In genomic region chr6:136404007-136404406, GRCh38 we compare ENCODE assay signal across 25 cellular contexts.
DNase-seq lines count a peak whose midpoint lies in the region; ATAC-seq, FAIRE-seq and TF ChIP-seq lines count a peak whose summit lies in the region.
"Had no signal": no experiment of that assay in that cellular context is flagged by ENCODE, and none has a peak within 500 bp of the region (broad histone marks: within the 10 kb centered on the region; RNA-seq: fewer than 3 reads in every experiment).

No MANE protein-coding gene starts in this region.

- TF ChIP-seq CTCF in astrocyte (IDR thresholded peaks at IDR 0.05; ENCODE audit: insufficient read depth, low read depth, low read length) (no peak), foreskin keratinocyte (conservative IDR thresholded peaks at IDR 0.05) (no peak), smooth muscle cell (IDR thresholded peaks at IDR 0.05; ENCODE audit: borderline replicate concordance, insufficient read depth, poor library complexity, severe bottlenecking) (no peak)

- WGBS in GM23248 (ENCODE audit: low coverage in 1 of 2, low lambda C conversion rate in 2 of 2, missing lambda C conversion rate in 2 of 2), 2 experiments = 65 to 69% methylated on average over 3 of the region's 3 CpGs
- WGBS in smooth muscle cell (ENCODE audit: low lambda C conversion rate) = 54% methylated on average over 3 of the region's 3 CpGs
- WGBS in aorta, 2 donors = 80 to 86% methylated on average over 3 of the region's 3 CpGs

- no peaks in the 10 kb centered on the region for H3K27me3 Mint-ChIP-seq in astrocyte (ENCODE audit: low read depth, unreplicated experiment)
- H3K27me3 Mint-ChIP-seq: activated naive CD4-positive, alpha-beta T cell treated with anti-CD3 and anti-CD28 coated beads, Interleukin-2, amount 50 U/mL, for 24 hours; dendritic cell treated with granulocyte-macrophage colony-stimulating factor and Interleukin-4, amounts not matched to agents 40 ng/mL and 50 ng/mL, for 4 days had no signal

- H3K4me1 ChIP-seq in GM23248 (ENCODE audit: insufficient read depth) (peaks cover 44% of the 10 kb centered on the region), astrocyte (ENCODE audit: insufficient read depth, low read length) (peaks cover 18% of the 10 kb centered on the region), foreskin keratinocyte (peaks cover 25% of the 10 kb centered on the region), smooth muscle cell (ENCODE audit: low read depth) (no peaks in the 10 kb centered on the region), aorta (ENCODE audit: control insufficient read depth in 1 of 2, insufficient read depth in 2 of 2, low read length in 2 of 2) (no peaks in the 10 kb centered on the region)
- H3K4me1 ChIP-seq: esophagus muscularis mucosa, prostate gland had no signal

- H3K9ac ChIP-seq in GM23248 = peak overlapping the region; percentile 32; the same call in 1 of the 2 replicates
- peak overlapping the region; percentile 67 for H3K9ac ChIP-seq in astrocyte (ENCODE audit: low read length)
- H3K9ac ChIP-seq in smooth muscle cell (ENCODE audit: low read depth) = peak overlapping the region; percentile 43
- H3K9ac ChIP-seq: BLaER1 had no signal

- no peak for FAIRE-seq in astrocyte (lab: Jason Lieb, UNC)
- FAIRE-seq: GM18507, kidney had no signal

- no peaks in the 10 kb centered on the region for H3K27me3 ChIP-seq in GM23248 (replicated peaks; ENCODE audit: insufficient read depth)
- no peaks in the 10 kb centered on the region for H3K27me3 ChIP-seq in astrocyte (ENCODE audit: insufficient read depth, low read length)
- H3K27me3 ChIP-seq in foreskin keratinocyte = no peaks in the 10 kb centered on the region
- no peaks in the 10 kb centered on the region for H3K27me3 ChIP-seq in smooth muscle cell (ENCODE audit: low read depth)
- no peaks in the 10 kb centered on the region for H3K27me3 ChIP-seq in aorta (ENCODE audit: control insufficient read depth in 1 of 2, insufficient read depth in 2 of 2, low read length in 1 of 2)
- H3K27me3 ChIP-seq: BLaER1, esophagus muscularis mucosa, heart left ventricle had no signal

- H2AFZ ChIP-seq in GM23248 (no peak overlapping the region), astrocyte (ENCODE audit: low read depth, low read length) (no peak overlapping the region), smooth muscle cell (ENCODE audit: low read depth) (no peak overlapping the region)

- H3K9me2 ChIP-seq in GM23248 (ENCODE audit: insufficient read depth) = no peaks in the 10 kb centered on the region

- H3K4me2 ChIP-seq in GM23248 (ENCODE audit: unreplicated experiment) = peak overlapping the region; percentile 41
- peak overlapping the region; percentile 77 for H3K4me2 ChIP-seq in astrocyte (ENCODE audit: low read length)
- peak overlapping the region; percentile 35 for H3K4me2 ChIP-seq in smooth muscle cell
- H3K4me2 ChIP-seq: BLaER1 had no signal

- H3K9me3 ChIP-seq in GM23248 (ENCODE audit: low read depth) = no peaks in the 10 kb centered on the region
- H3K9me3 ChIP-seq in astrocyte (ENCODE audit: insufficient read depth, low read depth, low read length) = no peaks in the 10 kb centered on the region
- H3K9me3 ChIP-seq in smooth muscle cell (replicated peaks; ENCODE audit: low read depth) = no peaks in the 10 kb centered on the region
- H3K9me3 ChIP-seq in aorta (ENCODE audit: control insufficient read depth, low read length) = no peaks in the 10 kb centered on the region
- H3K9me3 ChIP-seq: BLaER1, esophagus muscularis mucosa, heart left ventricle, prostate gland had no signal

- in situ Hi-C loops in GM23248 (cut with MboI) = no loop called here

- no peaks in the 10 kb centered on the region for H3K36me3 ChIP-seq in GM23248 (ENCODE audit: low read depth)
- no peaks in the 10 kb centered on the region for H3K36me3 ChIP-seq in astrocyte (ENCODE audit: insufficient read depth, low read length)
- no peaks in the 10 kb centered on the region for H3K36me3 ChIP-seq in smooth muscle cell (ENCODE audit: low read depth)
- no peaks in the 10 kb centered on the region for H3K36me3 ChIP-seq in aorta (ENCODE audit: control insufficient read depth in 1 of 2, insufficient read depth in 2 of 2, low read length in 1 of 2)
- H3K36me3 ChIP-seq: BLaER1, esophagus muscularis mucosa, heart left ventricle, prostate gland had no signal

- H3K4me3 Mint-ChIP-seq in astrocyte (ENCODE audit: unreplicated experiment) = no peak overlapping the region
- H3K4me3 Mint-ChIP-seq: activated CD8-positive, alpha-beta T cell treated with anti-CD3 and anti-CD28 coated beads, Interleukin-2, amount 10 ng/mL, durations not matched to agents 7 days and 5 days; activated naive CD4-positive, alpha-beta T cell treated with anti-CD3 and anti-CD28 coated beads, Interleukin-2, amount 50 U/mL, for 24 hours; dendritic cell treated with granulocyte-macrophage colony-stimulating factor and Interleukin-4, amounts not matched to agents 40 ng/mL and 50 ng/mL, for 4 days; endodermal cell; H9; naive thymus-derived CD4-positive, alpha-beta T cell; stimulated activated naive B cell treated with anti-CD40 and anti-IgM and Interleukin-4, amounts not matched to agents 10 μg/mL and 1 μg/mL and 100 μg/mL, for 72 hours had no signal

- peak overlapping the region; percentile 75 for H3K27ac Mint-ChIP-seq in astrocyte (ENCODE audit: unreplicated experiment)
- H3K27ac Mint-ChIP-seq: activated CD8-positive, alpha-beta T cell treated with anti-CD3 and anti-CD28 coated beads, Interleukin-2, amount 10 ng/mL, durations not matched to agents 7 days and 5 days; activated naive CD4-positive, alpha-beta T cell treated with anti-CD3 and anti-CD28 coated beads, Interleukin-2, amount 50 U/mL, for 24 hours; dendritic cell treated with granulocyte-macrophage colony-stimulating factor and Interleukin-4, amounts not matched to agents 40 ng/mL and 50 ng/mL, for 4 days; endodermal cell; H9; naive thymus-derived CD4-positive, alpha-beta T cell; stimulated activated naive B cell treated with anti-CD40 and anti-IgM and Interleukin-4, amounts not matched to agents 10 μg/mL and 1 μg/mL and 100 μg/mL, for 72 hours had no signal

- ATAC-seq in foreskin keratinocyte (no peak), aorta (ENCODE audit: low FRiP score) (no peak)
- ATAC-seq: activated CD8-positive, alpha-beta T cell treated with anti-CD3 and anti-CD28 coated beads, Interleukin-2, amount 10 ng/mL, durations not matched to agents 7 days and 5 days; sciatic nerve had no signal

- DNase-seq in GM23248 = no peak
- DNase-seq in astrocyte (ENCODE audit: low read depth) = no peak
- no peak for DNase-seq in foreskin keratinocyte
- no peak for DNase-seq in smooth muscle cell (lab: John Stamatoyannopoulos, UW; ENCODE audit: unreplicated experiment)
- no peak for DNase-seq in stimulated activated CD4-positive, alpha-beta T cell treated with anti-CD3 and anti-CD28 coated beads, Interleukin-4, amount 100 ng/mL, for 24 hours
- DNase-seq in cerebellar nuclear complex (lab: John Stamatoyannopoulos, UW) = no peak
- DNase-seq in aorta = no peak
- DNase-seq: activated CD8-positive, alpha-beta T cell treated with anti-CD3 and anti-CD28 coated beads, Interleukin-2, amount 10 ng/mL, durations not matched to agents 7 days and 5 days; DMS153; endodermal cell; H9; heart left ventricle; kidney; naive thymus-derived CD4-positive, alpha-beta T cell; NCI-H446 treated with DMSO at 0.1 percent for 48 hours; NCI-H774; SIG-M5; stimulated activated naive B cell treated with anti-CD40 and anti-IgM and Interleukin-4, amounts not matched to agents 10 μg/mL and 1 μg/mL and 100 μg/mL, for 72 hours had no signal

- intact Hi-C loops in aorta (cut with DNase I) = no loop called here

- no peaks in the 10 kb centered on the region for H3K9me3 Mint-ChIP-seq in astrocyte (ENCODE audit: unreplicated experiment)
- H3K9me3 Mint-ChIP-seq: activated naive CD4-positive, alpha-beta T cell treated with anti-CD3 and anti-CD28 coated beads, Interleukin-2, amount 50 U/mL, for 24 hours; dendritic cell treated with granulocyte-macrophage colony-stimulating factor and Interleukin-4, amounts not matched to agents 40 ng/mL and 50 ng/mL, for 4 days had no signal

- H3K4me3 ChIP-seq in GM23248 (no peak overlapping the region), astrocyte (ENCODE audit: insufficient read depth, low read depth, low read length) (no peak overlapping the region), smooth muscle cell (no peak overlapping the region), aorta (ENCODE audit: low read length in 2 of 2) (no peak overlapping the region)
- H3K4me3 ChIP-seq: BLaER1, esophagus muscularis mucosa, heart left ventricle, prostate gland had no signal

- H3K79me2 ChIP-seq in GM23248 (ENCODE audit: insufficient read depth) (no peaks in the 10 kb centered on the region), astrocyte (ENCODE audit: insufficient read depth, low read length) (no peaks in the 10 kb centered on the region), smooth muscle cell (ENCODE audit: low read depth) (no peaks in the 10 kb centered on the region)

- H4K20me1 ChIP-seq in GM23248 (ENCODE audit: insufficient read depth) (no peaks in the 10 kb centered on the region), astrocyte (ENCODE audit: insufficient read depth, low read length) (no peaks in the 10 kb centered on the region), smooth muscle cell (ENCODE audit: low read depth) (no peaks in the 10 kb centered on the region)
- H4K20me1 ChIP-seq: BLaER1 had no signal

- H3K27ac ChIP-seq in GM23248 (peak overlapping the region; percentile 95), astrocyte (ENCODE audit: low read depth, low read length) (peak overlapping the region; percentile 89), foreskin keratinocyte (peak overlapping the region; percentile 99), smooth muscle cell (ENCODE audit: low read depth) (peak overlapping the region; percentile 97), aorta (ENCODE audit: low read depth in 1 of 2, low read length in 2 of 2) (no peak overlapping the region)
- H3K27ac ChIP-seq: BLaER1, esophagus muscularis mucosa, heart left ventricle, prostate gland had no signal

- no peaks in the 10 kb centered on the region for H3K36me3 Mint-ChIP-seq in astrocyte (ENCODE audit: low read depth, unreplicated experiment)
- H3K36me3 Mint-ChIP-seq: activated naive CD4-positive, alpha-beta T cell treated with anti-CD3 and anti-CD28 coated beads, Interleukin-2, amount 50 U/mL, for 24 hours; stimulated activated naive B cell treated with anti-CD40 and anti-IgM and Interleukin-4, amounts not matched to agents 10 μg/mL and 1 μg/mL and 100 μg/mL, for 72 hours had no signal

- H3K4me1 Mint-ChIP-seq in astrocyte (ENCODE audit: low read depth, unreplicated experiment) = peaks cover 21% of the 10 kb centered on the region
- H3K4me1 Mint-ChIP-seq: activated naive CD4-positive, alpha-beta T cell treated with anti-CD3 and anti-CD28 coated beads, Interleukin-2, amount 50 U/mL, for 24 hours; endodermal cell; naive thymus-derived CD4-positive, alpha-beta T cell had no signal

- H3F3A ChIP-seq in GM23248 (ENCODE audit: insufficient read depth) (peaks cover 41% of the 10 kb centered on the region), smooth muscle cell (ENCODE audit: low read depth) (peaks cover 14% of the 10 kb centered on the region)

Comparison
In these comparisons a context has a peak if more than half of its experiments do, and no peak if none do; other contexts are left out.
1. H3K27ac ChIP-seq: peak in GM23248 (single experiment), astrocyte (single experiment), foreskin keratinocyte (single experiment) and smooth muscle cell (single experiment); none in aorta (0 of 2).
2. Peak in every context shown above with its lines, with median percentiles within 50 percentile points of each other: H3K4me2 ChIP-seq and H3K9ac ChIP-seq.